ENCODE assay signal across 20 cellular contexts in genomic region chr5:58683567-58683966, GRCh38.
DNase-seq lines count a peak whose midpoint lies in the region; FAIRE-seq and TF ChIP-seq lines count a peak whose summit lies in the region.
"Had no signal": no experiment of that assay in that cellular context is flagged by ENCODE, and none has a peak within 500 bp of the region (broad histone marks: within the 10 kb centered on the region; RNA-seq: fewer than 3 reads in every experiment).

No MANE protein-coding gene starts in this region.

- H4K20me1 ChIP-seq in endothelial cell of umbilical vein (replicated peaks; ENCODE audit: control insufficient read depth, extremely low read depth, insufficient read depth, low read length), result no peaks in the 10 kb centered on the region
- H4K20me1 ChIP-seq: BLaER1 had no signal

- peaks cover 43% of the 10 kb centered on the region for H3K4me1 ChIP-seq in endothelial cell of umbilical vein (ENCODE audit: control insufficient read depth, extremely low read depth, insufficient read depth, low read length)
- H3K4me1 ChIP-seq in spleen, result peaks cover 0 to 3% (median 0%) of the 10 kb centered on the region in 6 donors
- H3K4me1 ChIP-seq: BLaER1, HAP-1 had no signal

- dilution Hi-C loops in endothelial cell of umbilical vein (cut with MboI; ENCODE audit: extremely low pct_ligation_motif_present, low sequenced_read_pairs), result no loop called here

- FAIRE-seq in endothelial cell of umbilical vein (lab: Jason Lieb, UNC), result peak; percentile 35
- FAIRE-seq: GM12892, GM18507, HTR-8/SVneo had no signal

- intact Hi-C loops in endothelial cell of umbilical vein (cut with micrococcal nuclease) (no loop called here), spleen (cut with DNase I; ENCODE audit: low total_unique reads) (no loop called here)

- in situ Hi-C loops in KBM-7 (cut with MboI; ENCODE audit: low pct_unique_long_range_greater_than_20kb, low sequenced_read_pairs), result no loop called here

- peak; percentile 14 for DNase-seq in ELR (ENCODE audit: low read depth)
- DNase-seq in RPMI7951 (ENCODE audit: low read depth), result peak; percentile 4
- DNase-seq in endothelial cell of umbilical vein (ENCODE audit: low read depth, low spot score), result peak; percentile 58
- peak; percentile 57 to 69 for DNase-seq in lung microvascular endothelial cell (ENCODE audit: low read depth in 2 of 2)
- DNase-seq in spleen, result no peak
- DNase-seq in caudate nucleus (lab: John Stamatoyannopoulos, UW), result no peak
- DNase-seq in EL, result no peak
- no peak for DNase-seq in KBM-7
- DNase-seq: 8988T; CD4-positive, alpha-beta memory T cell; DMS79 treated with DMSO at 0.1 percent for 48 hours; GDM1; GM23248; IMR-90 had no signal

- CTCF ChIA-PET in endothelial cell of umbilical vein (lab: Charles Lee), result interaction anchor here (0.9 kb wide), 1 partner anchor 8 kb away, joined by 3 read pairs; no protein-coding TSS in a partner anchor

- POLR2A ChIA-PET in endothelial cell of umbilical vein (lab: Charles Lee), result no interaction called here

- no peaks in the 10 kb centered on the region for H3K36me3 ChIP-seq in endothelial cell of umbilical vein (ENCODE audit: control insufficient read depth in 2 of 2, extremely low read depth in 1 of 2, insufficient read depth in 2 of 2, low read length in 2 of 2)
- no peaks in the 10 kb centered on the region for H3K36me3 ChIP-seq in spleen
- H3K36me3 ChIP-seq: BLaER1, HAP-1 had no signal

- H3K4me2 ChIP-seq in endothelial cell of umbilical vein (ENCODE audit: insufficient read depth, low read length), result no peak overlapping the region
- H3K4me2 ChIP-seq: BLaER1 had no signal

- H3K9ac ChIP-seq in endothelial cell of umbilical vein (replicated peaks; ENCODE audit: extremely low read depth, insufficient read depth, low read length), result no peak overlapping the region
- H3K9ac ChIP-seq: BLaER1, GM23248 had no signal

- TF ChIP-seq CTCF in endothelial cell of umbilical vein (IDR thresholded peaks at IDR 0.05; ENCODE audit: extremely low read depth in 1 of 2, insufficient read depth in 1 of 2, low read depth in 1 of 2, low read length in 2 of 2) (no peak), spleen (IDR thresholded peaks at IDR 0.05 in 8 of 11, conservative IDR thresholded peaks at IDR 0.05 in 3 of 11) (no peak)

- no peak overlapping the region for H3K27ac ChIP-seq in endothelial cell of umbilical vein (ENCODE audit: insufficient read depth, low read depth, low read length)
- H3K27ac ChIP-seq in spleen, result no peak overlapping the region
- H3K27ac ChIP-seq in caudate nucleus (ENCODE audit: low read depth, low read length), result no peak overlapping the region
- H3K27ac ChIP-seq: BLaER1, GM23248, HL-60 had no signal

- no TSS peak for BruUV-seq in endothelial cell of umbilical vein (replicated peaks; lab: Mats Ljungman, UMichigan)

- H3K9me1 ChIP-seq in endothelial cell of umbilical vein (replicated peaks; ENCODE audit: control insufficient read depth, extremely low read depth, insufficient read depth, low read length), result no peaks in the 10 kb centered on the region

- no peak overlapping the region for H3K4me3 ChIP-seq in endothelial cell of umbilical vein (replicated peaks in 1 of 3; ENCODE audit: insufficient read depth in 1 of 3, low read depth in 1 of 3, low read length in 3 of 3)
- no peak overlapping the region for H3K4me3 ChIP-seq in spleen
- H3K4me3 ChIP-seq: BLaER1, GM23248, HAP-1 had no signal

- TF ChIP-seq POLR2A in endothelial cell of umbilical vein (IDR thresholded peaks at IDR 0.05; ENCODE audit: low read depth, low read length) (no peak), spleen (IDR thresholded peaks at IDR 0.05) (no peak)

- H3K27me3 ChIP-seq in endothelial cell of umbilical vein (ENCODE audit: control insufficient read depth in 2 of 2, insufficient read depth in 2 of 2, low read length in 2 of 2) (no peaks in the 10 kb centered on the region), spleen (replicated peaks in 1 of 7) (no peaks in the 10 kb centered on the region)
- H3K27me3 ChIP-seq: BLaER1 had no signal

- H3K79me2 ChIP-seq in endothelial cell of umbilical vein (ENCODE audit: control insufficient read depth, insufficient read depth, low read length), result no peaks in the 10 kb centered on the region

- H2AFZ ChIP-seq in endothelial cell of umbilical vein (ENCODE audit: low read depth, low read length), result no peak overlapping the region
- H2AFZ ChIP-seq: GM23248 had no signal

- H3K9me3 ChIP-seq in endothelial cell of umbilical vein (replicated peaks; ENCODE audit: control insufficient read depth, insufficient read depth, low read length) (no peaks in the 10 kb centered on the region), spleen (no peaks in the 10 kb centered on the region)
- H3K9me3 ChIP-seq: BLaER1, HAP-1 had no signal

- 92 to 99% (median 95%) methylated on average over 2 of the region's 2 CpGs for WGBS in spleen, 5 donors

TF ChIP-seq in endothelial cell of umbilical vein, 7 proteins besides CTCF, POLR2A, EP300 and RAD21:
- no peak for TF ChIP-seq MYC (IDR thresholded peaks at IDR 0.05; ENCODE audit: low read depth, low read length)
- TF ChIP-seq FOS (IDR thresholded peaks at IDR 0.05; ENCODE audit: borderline replicate concordance, insufficient read depth, low read length), result peak; percentile 80
- TF ChIP-seq POLR2AphosphoS5 (IDR thresholded peaks at IDR 0.05; ENCODE audit: insufficient read depth, low read depth, low read length), result peak; percentile 44
- TF ChIP-seq JUN (IDR thresholded peaks at IDR 0.05; ENCODE audit: borderline replicate concordance, insufficient read depth, insufficient read length, low read depth), result peak; percentile 81
- no peak for TF ChIP-seq EZH2 (IDR thresholded peaks at IDR 0.05; ENCODE audit: borderline replicate concordance, low read depth, low read length, severe bottlenecking)
- peak; percentile 66 for TF ChIP-seq GATA2 (IDR thresholded peaks at IDR 0.05; ENCODE audit: insufficient read depth, insufficient read length, low read depth, low read length)

Comparison
In these comparisons a context has a peak if more than half of its experiments do, and no peak if none do; other contexts are left out.
1. DNase-seq: peak in ELR (single experiment), RPMI7951 (single experiment), endothelial cell of umbilical vein (single experiment) and lung microvascular endothelial cell (2 of 2); none in spleen (single experiment), caudate nucleus (0 of 61), EL (single experiment) and KBM-7 (single experiment).